12 cellular contexts compared by ENCODE assay signal in genomic region chr2:47075361-47076125, GRCh38.
DNase-seq lines count a peak whose midpoint lies in the region; ATAC-seq, FAIRE-seq and TF ChIP-seq lines count a peak whose summit lies in the region.
"Had no signal": no experiment of that assay in that cellular context is flagged by ENCODE, and none has a peak within 500 bp of the region (broad histone marks: within the 10 kb centered on the region; RNA-seq: fewer than 3 reads in every experiment).

No MANE protein-coding gene starts in this region.

- H3K79me2 ChIP-seq in mammary epithelial cell (ENCODE audit: insufficient read depth, low read length), result no peaks in the 10 kb centered on the region

- TSS peak; percentile 26 for BruUV-seq in mammary epithelial cell (replicated peaks; lab: Mats Ljungman, UMichigan)

- H3K27ac ChIP-seq in heart right ventricle (peak overlapping the region in 9 of 10 donors; percentile 8 to 96 (median 59)), mammary epithelial cell (ENCODE audit: insufficient read depth, low read depth, low read length) (no peak overlapping the region)

- no peak overlapping the region for H3K4me3 ChIP-seq in heart right ventricle
- no peak overlapping the region for H3K4me3 ChIP-seq in mammary epithelial cell (replicated peaks in 1 of 3; ENCODE audit: insufficient read depth in 1 of 3, low read depth in 2 of 3, low read length in 3 of 3)
- H3K4me3 ChIP-seq in mucosa of stomach (ENCODE audit: low read length), result no peak overlapping the region

- in situ Hi-C loops in mammary epithelial cell (cut with MboI; ENCODE audit: low sequenced_read_pairs in 2 of 2), result no loop called here

- H3K27me3 ChIP-seq in heart right ventricle (no peaks in the 10 kb centered on the region), mammary epithelial cell (ENCODE audit: insufficient read depth, low read length) (no peaks in the 10 kb centered on the region), mucosa of stomach (ENCODE audit: control insufficient read depth, insufficient read depth, low read length) (no peaks in the 10 kb centered on the region)

- H3K36me3 ChIP-seq in heart right ventricle, result peaks cover 0 to 12% (median 0%) of the 10 kb centered on the region in 9 donors
- no peaks in the 10 kb centered on the region for H3K36me3 ChIP-seq in mammary epithelial cell (ENCODE audit: insufficient read depth, low read length)
- H3K36me3 ChIP-seq in mucosa of stomach (ENCODE audit: control insufficient read depth, insufficient read depth, low read length), result peaks cover 16% of the 10 kb centered on the region

- intact Hi-C loops in heart right ventricle (cut with DNase I), result loop anchor here in 1 of 10 donors (10.0 kb wide), 1 partner anchor 89 kb away; no protein-coding TSS in a partner anchor
- intact Hi-C loops in cardiac septum (cut with DNase I), result no loop called here
- intact Hi-C loops in mammary epithelial cell (cut with micrococcal nuclease), result no loop called here

- TF ChIP-seq CTCF in heart right ventricle (IDR thresholded peaks at IDR 0.05) (no peak), mammary epithelial cell (conservative IDR thresholded peaks at IDR 0.05 in 1 of 2, IDR thresholded peaks at IDR 0.05 in 1 of 2; ENCODE audit: extremely low read depth in 1 of 2, insufficient read depth in 1 of 2, low read depth in 1 of 2, low read length in 2 of 2) (no peak)

- 75 to 81% methylated on average over 6 of the region's 6 CpGs for WGBS in heart right ventricle, 2 donors
- WGBS in mammary epithelial cell (ENCODE audit: low coverage, missing lambda C conversion rate), result 82% methylated on average over 6 of the region's 6 CpGs

- peak; percentile 55 for FAIRE-seq in urothelium cell line (lab: Jason Lieb, UNC)

- ATAC-seq in heart right ventricle (no peak), GM18517 (IDR thresholded peaks at IDR 0.05; ENCODE audit: unreplicated experiment) (no peak)

- H3K4me1 ChIP-seq in heart right ventricle, result peaks cover 30 to 96% (median 71%) of the 10 kb centered on the region in 9 donors
- H3K4me1 ChIP-seq in mammary epithelial cell (ENCODE audit: insufficient read depth, low read length), result peaks cover 42% of the 10 kb centered on the region
- peaks cover 90% of the 10 kb centered on the region for H3K4me1 ChIP-seq in mucosa of stomach (ENCODE audit: control insufficient read depth, insufficient read depth, low read length)

- no peaks in the 10 kb centered on the region for H4K20me1 ChIP-seq in mammary epithelial cell (ENCODE audit: insufficient read depth, low read length)

- no peak overlapping the region for H2AFZ ChIP-seq in mammary epithelial cell (ENCODE audit: low read depth, low read length)

- H3K4me2 ChIP-seq in mammary epithelial cell (ENCODE audit: insufficient read depth, low read depth, low read length), result no peak overlapping the region

- DNase-seq in heart right ventricle, result no peak
- DNase-seq in cardiac septum (ENCODE audit: low spot score), result no peak
- no peak for DNase-seq in mammary epithelial cell
- DNase-seq in urothelium cell line (ENCODE audit: low spot score), result no peak
- no peak for DNase-seq in cerebellum (ENCODE audit: low spot score)
- no peak for DNase-seq in stimulated activated CD4-positive, alpha-beta T cell treated with anti-CD3 and anti-CD28 coated beads, Interleukin-4, amount 100 ng/mL, for 4 hours
- DNase-seq: activated CD4-positive, CD25-positive, alpha-beta regulatory T cell; anterior cingulate cortex; CD4-positive, alpha-beta memory T cell; NCI-H774 had no signal

- CTCF ChIA-PET in mammary epithelial cell (lab: Charles Lee; ENCODE audit: low non-redundant PET), result no interaction called here

- dilution Hi-C loops in mammary epithelial cell (cut with HindIII; ENCODE audit: low sequenced_read_pairs), result no loop called here

- H3K9ac ChIP-seq in mammary epithelial cell (ENCODE audit: insufficient read depth, low read length), result no peak overlapping the region
- peak overlapping the region; percentile 40 for H3K9ac ChIP-seq in mucosa of stomach (ENCODE audit: low read length)

- no peaks in the 10 kb centered on the region for H3K9me3 ChIP-seq in heart right ventricle
- H3K9me3 ChIP-seq in mammary epithelial cell (replicated peaks; ENCODE audit: insufficient read depth, low read length), result no peaks in the 10 kb centered on the region
- no peaks in the 10 kb centered on the region for H3K9me3 ChIP-seq in mucosa of stomach (ENCODE audit: control insufficient read depth, low read length)
